ENCODE assay signal across 11 cellular contexts in genomic region chr1:211831558-211832323, GRCh38. TPM values are rescaled to one million over a fixed set of nuclear protein-coding genes. Genes with fewer than 3 reads are reported as not detected.
DNase-seq lines count a peak whose midpoint lies in the region; ATAC-seq, FAIRE-seq and TF ChIP-seq lines count a peak whose summit lies in the region.
"Had no signal": no experiment of that assay in that cellular context is flagged by ENCODE, and none has a peak within 500 bp of the region (broad histone marks: within the 10 kb centered on the region; RNA-seq: fewer than 3 reads in every experiment).

No MANE protein-coding gene starts in this region.

- in situ Hi-C loops in HepG2 (cut with HindIII; ENCODE audit: extremely low pct_ligation_motif_present, low pct_unique_long_range_greater_than_20kb) = loop anchor here (5.0 kb wide), 1 partner anchor 134 kb away; no protein-coding TSS in a partner anchor

- no peak for FAIRE-seq in HepG2 (lab: Jason Lieb, UNC)

- H3K9me3 ChIP-seq in neural progenitor cell (ENCODE audit: low read depth) = no peaks in the 10 kb centered on the region
- H3K9me3 ChIP-seq in HepG2 (ENCODE audit: low read length) = no peaks in the 10 kb centered on the region
- H3K9me3 ChIP-seq in thyroid gland = no peaks in the 10 kb centered on the region

- H3K4me3 Mint-ChIP-seq in activated CD4-positive, alpha-beta T cell treated with anti-CD3 and anti-CD28 coated beads for 36 hours = peak overlapping the region; percentile 77
- H3K4me3 Mint-ChIP-seq in activated CD8-positive, alpha-beta T cell treated with anti-CD3 and anti-CD28 coated beads, Interleukin-2, amount 10 ng/mL, durations not matched to agents 7 days and 5 days = peak overlapping the region; percentile 88
- H3K4me3 Mint-ChIP-seq in neural progenitor cell = peak overlapping the region; percentile 85

- H3K27ac ChIP-seq in neural progenitor cell = no peak overlapping the region
- H3K27ac ChIP-seq in RWPE1 = no peak overlapping the region
- no peak overlapping the region for H3K27ac ChIP-seq in HepG2 (ENCODE audit: extremely low read length, insufficient read depth, low read length)
- H3K27ac ChIP-seq in thyroid gland = no peak overlapping the region

- TF ChIP-seq CTCF in neural progenitor cell (IDR thresholded peaks at IDR 0.05) (no peak), RWPE1 (conservative IDR thresholded peaks at IDR 0.05; ENCODE audit: low read depth) (no peak), HepG2 (CRISPR knock-in tag; IDR thresholded peaks at IDR 0.05) (no peak), thyroid gland (IDR thresholded peaks at IDR 0.05) (no peak)

- no peaks in the 10 kb centered on the region for H3K27me3 Mint-ChIP-seq in activated CD4-positive, alpha-beta T cell treated with anti-CD3 and anti-CD28 coated beads for 36 hours
- H3K27me3 Mint-ChIP-seq in activated CD8-positive, alpha-beta T cell treated with anti-CD3 and anti-CD28 coated beads, Interleukin-2, amount 10 ng/mL, durations not matched to agents 7 days and 5 days (ENCODE audit: low read depth) = no peaks in the 10 kb centered on the region
- peaks cover 9% of the 10 kb centered on the region for H3K27me3 Mint-ChIP-seq in neural progenitor cell (ENCODE audit: insufficient read depth, low read depth)

- H4K20me1 ChIP-seq in neural progenitor cell (ENCODE audit: low read depth) (peaks cover 14% of the 10 kb centered on the region), HepG2 (ENCODE audit: insufficient read depth, low read length) (0 out of 2 replicates have a peak, but pooled peaks cover 6% of the 10 kb centered on the region)

- H3K36me3 Mint-ChIP-seq in activated CD4-positive, alpha-beta T cell treated with anti-CD3 and anti-CD28 coated beads for 36 hours (ENCODE audit: low read depth) = peaks cover 5% of the 10 kb centered on the region
- peaks cover 25% of the 10 kb centered on the region for H3K36me3 Mint-ChIP-seq in activated CD8-positive, alpha-beta T cell treated with anti-CD3 and anti-CD28 coated beads, Interleukin-2, amount 10 ng/mL, durations not matched to agents 7 days and 5 days (ENCODE audit: low read depth)
- H3K36me3 Mint-ChIP-seq in neural progenitor cell = no peaks in the 10 kb centered on the region

- POLR2A ChIA-PET in activated CD4-positive, alpha-beta T cell treated with anti-CD3 and anti-CD28 coated beads for 36 hours (lab: Charles Lee) = interaction anchor here (0.5 kb wide), 1 partner anchor 81 kb away, joined by 3 read pairs; no protein-coding TSS in a partner anchor
- POLR2A ChIA-PET in activated CD8-positive, alpha-beta T cell treated with anti-CD3 and anti-CD28 coated beads, Interleukin-2, amount 10 ng/mL, durations not matched to agents 7 days and 5 days (lab: Charles Lee) = interaction anchor here (0.6 kb wide), 1 partner anchor 133 kb away, joined by 3 read pairs; no protein-coding TSS in a partner anchor
- POLR2A ChIA-PET in RWPE1 (lab: Yijun Ruan, JAX; ENCODE audit: low non-redundant PET) (no interaction called here), HepG2 (lab: Yijun Ruan, JAX) (no interaction called here)

- no peak for TF ChIP-seq RAD21 in HepG2 (CRISPR knock-in tag; IDR thresholded peaks at IDR 0.05)

- H3K4me1 Mint-ChIP-seq in activated CD4-positive, alpha-beta T cell treated with anti-CD3 and anti-CD28 coated beads for 36 hours = peaks cover 57% of the 10 kb centered on the region
- peaks cover 70% of the 10 kb centered on the region for H3K4me1 Mint-ChIP-seq in activated CD8-positive, alpha-beta T cell treated with anti-CD3 and anti-CD28 coated beads, Interleukin-2, amount 10 ng/mL, durations not matched to agents 7 days and 5 days (ENCODE audit: low read depth)
- H3K4me1 Mint-ChIP-seq in neural progenitor cell = peaks cover 11% of the 10 kb centered on the region

- WGBS in HepG2 (ENCODE audit: low lambda C conversion rate) = 52% methylated on average over 4 of the region's 4 CpGs
- 88% methylated on average over 4 of the region's 4 CpGs for WGBS in thyroid gland, 2 donors

- H3K4me3 ChIP-seq in neural progenitor cell (no peak overlapping the region), HepG2 (replicated peaks in 1 of 3; ENCODE audit: insufficient read depth in 1 of 3, low read depth in 2 of 3, low read length in 3 of 3) (no peak overlapping the region), thyroid gland (replicated peaks in 1 of 3) (no peak overlapping the region)

- no peak for DNase-seq in activated CD4-positive, alpha-beta T cell treated with anti-CD3 and anti-CD28 coated beads for 36 hours
- DNase-seq in activated CD4-positive, alpha-beta T cell treated with anti-CD3 and anti-CD28 coated beads for 48 hours = no peak
- DNase-seq in NAMALWA (ENCODE audit: low spot score) (peak; percentile 16), neural progenitor cell (ENCODE audit: low spot score) (no peak), RWPE1 (ENCODE audit: low spot score) (no peak), HepG2 (ENCODE audit: low spot score) (no peak), thyroid gland (no peak)
- no peak for DNase-seq in activated CD8-positive, alpha-beta T cell treated with anti-CD3 and anti-CD28 coated beads, Interleukin-2, amount 10 ng/mL, durations not matched to agents 7 days and 5 days
- DNase-seq: islet precursor cell, PC-3 had no signal

- peaks cover 7% of the 10 kb centered on the region for H3K4me1 ChIP-seq in neural progenitor cell
- peaks cover 27% of the 10 kb centered on the region for H3K4me1 ChIP-seq in HepG2 (ENCODE audit: insufficient read depth, low read length)
- H3K4me1 ChIP-seq in thyroid gland = peaks cover 9 to 19% of the 10 kb centered on the region in 2 donors
- H3K4me1 ChIP-seq: parathyroid adenoma had no signal

- H3K36me3 ChIP-seq in neural progenitor cell = no peaks in the 10 kb centered on the region
- H3K36me3 ChIP-seq in HepG2 (replicated peaks in 1 of 2; ENCODE audit: control insufficient read depth in 1 of 2, insufficient read depth in 2 of 2, low read length in 2 of 2) = no peaks in the 10 kb centered on the region
- no peaks in the 10 kb centered on the region for H3K36me3 ChIP-seq in thyroid gland

- H3K79me2 ChIP-seq in neural progenitor cell (ENCODE audit: low read depth) (no peaks in the 10 kb centered on the region), HepG2 (ENCODE audit: insufficient read depth, low read length) (peaks cover 22% of the 10 kb centered on the region)
- H3K79me2 ChIP-seq: parathyroid adenoma had no signal

- CTCF ChIA-PET in activated CD4-positive, alpha-beta T cell treated with anti-CD3 and anti-CD28 coated beads for 36 hours (lab: Charles Lee) = interaction anchor here (0.8 to 0.9 kb wide), 2 partner anchors 80 to 134 kb away, joined by 3 to 4 read pairs; no protein-coding TSS in a partner anchor
- CTCF ChIA-PET in activated CD8-positive, alpha-beta T cell treated with anti-CD3 and anti-CD28 coated beads, Interleukin-2, amount 10 ng/mL, durations not matched to agents 7 days and 5 days (lab: Charles Lee) = interaction anchor here (1.0 to 3.4 kb wide), 2 partner anchors 151 to 203 kb away, joined by 5 to 14 read pairs; partner anchors contain the start of genes DTL and INTS7
- CTCF ChIA-PET in RWPE1 (lab: Yijun Ruan, JAX) = interaction anchor here (1.0 to 1.3 kb wide), 2 partner anchors 133 to 151 kb away, joined by 3 read pairs; no protein-coding TSS in a partner anchor
- CTCF ChIA-PET in HepG2 (lab: Yijun Ruan, JAX; ENCODE audit: low intra/inter-chr PET ratio, low total read pairs) = interaction anchor here (0.9 kb wide), 1 partner anchor 151 kb away, joined by 5 read pairs; no protein-coding TSS in a partner anchor

- no TSS peak for BruUV-seq in HepG2 (replicated peaks; lab: Mats Ljungman, UMichigan)

- H3K4me2 ChIP-seq in neural progenitor cell (no peak overlapping the region), HepG2 (ENCODE audit: low read depth, low read length) (no peak overlapping the region)

- peaks cover 3% of the 10 kb centered on the region for H3F3A ChIP-seq in neural progenitor cell (ENCODE audit: low read depth)

- H3K9me3 Mint-ChIP-seq in activated CD4-positive, alpha-beta T cell treated with anti-CD3 and anti-CD28 coated beads for 36 hours (ENCODE audit: low read depth) = no peaks in the 10 kb centered on the region
- no peaks in the 10 kb centered on the region for H3K9me3 Mint-ChIP-seq in activated CD8-positive, alpha-beta T cell treated with anti-CD3 and anti-CD28 coated beads, Interleukin-2, amount 10 ng/mL, durations not matched to agents 7 days and 5 days (ENCODE audit: insufficient read depth)
- no peaks in the 10 kb centered on the region for H3K9me3 Mint-ChIP-seq in neural progenitor cell

- H3K9ac ChIP-seq in neural progenitor cell (no peak overlapping the region), HepG2 (ENCODE audit: insufficient read depth, low read depth, low read length) (no peak overlapping the region)
- H3K9ac ChIP-seq: parathyroid adenoma had no signal

- ATAC-seq in activated CD4-positive, alpha-beta T cell treated with anti-CD3 and anti-CD28 coated beads for 36 hours = no peak
- no peak for ATAC-seq in activated CD8-positive, alpha-beta T cell treated with anti-CD3 and anti-CD28 coated beads, Interleukin-2, amount 10 ng/mL, durations not matched to agents 7 days and 5 days
- ATAC-seq in HepG2 = no peak

- H2AFZ ChIP-seq in neural progenitor cell (replicated peaks) (no peak overlapping the region), HepG2 (ENCODE audit: low read length) (no peak overlapping the region)

- TF ChIP-seq EP300 in HepG2 (IDR thresholded peaks at IDR 0.05; ENCODE audit: low read depth in 2 of 2, low read length in 2 of 2) = no peak
- no peak for TF ChIP-seq EP300 in HepG2 (CRISPR knock-in tag; IDR thresholded peaks at IDR 0.05; ENCODE audit: borderline replicate concordance)

- H3K27me3 ChIP-seq in neural progenitor cell (peaks cover 49% of the 10 kb centered on the region), HepG2 (ENCODE audit: control insufficient read depth in 1 of 2, insufficient read depth in 2 of 2, low read length in 2 of 2) (no peaks in the 10 kb centered on the region), thyroid gland (no peaks in the 10 kb centered on the region)

- TF ChIP-seq POLR2A in HepG2 (IDR thresholded peaks at IDR 0.05; ENCODE audit: insufficient read depth in 1 of 2, low read depth in 2 of 2, low read length in 2 of 2) (no peak), thyroid gland (IDR thresholded peaks at IDR 0.05) (no peak)

- H3K27ac Mint-ChIP-seq in activated CD4-positive, alpha-beta T cell treated with anti-CD3 and anti-CD28 coated beads for 36 hours = peak overlapping the region; percentile 40
- peak overlapping the region; percentile 61 for H3K27ac Mint-ChIP-seq in activated CD8-positive, alpha-beta T cell treated with anti-CD3 and anti-CD28 coated beads, Interleukin-2, amount 10 ng/mL, durations not matched to agents 7 days and 5 days
- H3K27ac Mint-ChIP-seq in neural progenitor cell = no peak overlapping the region

- intact Hi-C loops in activated CD4-positive, alpha-beta T cell treated with anti-CD3 and anti-CD28 coated beads for 36 hours (cut with DNase I, micrococcal nuclease) = loop anchor here (2.0 to 5.0 kb wide), 7 partner anchors 103 to 776 kb away; partner anchors contain the start of genes ATF3 (in 1 of the 2), DTL (in 1 of the 2), INTS7 (in 1 of the 2) and SLC30A1 (in 1 of the 2)
- intact Hi-C loops in HepG2 (cut with micrococcal nuclease; ENCODE audit: unreplicated experiment) = loop anchor here (1.0 to 10.0 kb wide), 2 partner anchors 53 to 113 kb away; no protein-coding TSS in a partner anchor
- intact Hi-C loops in thyroid gland (cut with DNase I) = loop anchor here (2.0 kb wide), 1 partner anchor 131 kb away; no protein-coding TSS in a partner anchor

RNA-seq across cellular contexts. Expression of gene LPGAT1, which starts 1.2 kb away (rescaled TPM):
- total RNA-seq in activated CD4-positive, alpha-beta T cell treated with anti-CD3 and anti-CD28 coated beads for 36 hours = 10 to 100 TPM; 21.7 to 24.9 TPM
- 10 to 100 TPM; 59.3 to 60.5 TPM for total RNA-seq in activated CD8-positive, alpha-beta T cell treated with anti-CD3 and anti-CD28 coated beads, Interleukin-2, amount 10 ng/mL, durations not matched to agents 7 days and 5 days
- total RNA-seq in neural progenitor cell (ENCODE audit: low replicate concordance) = 3.8 and 5.7 TPM in 2 replicates
- total RNA-seq in HepG2 (2016; rRNA removed; fragmentation: Illumina TruSeq; extraction: Trizol) = 48.3 and 51.0 TPM in 2 replicates
- 19.6 and 21.6 TPM in 2 replicates for total RNA-seq in HepG2 (2016; cell fraction: cytosol; rRNA removed; fragmentation: Illumina TruSeq; extraction: Trizol; ENCODE audit: low read depth)
- 47.1 and 49.5 TPM in 2 replicates for total RNA-seq in HepG2 (2016; cell fraction: insoluble cytoplasmic fraction; rRNA removed; fragmentation: Illumina TruSeq; extraction: Trizol)
- 45.9 and 50.5 TPM in 2 replicates for total RNA-seq in HepG2 (2016; cell fraction: membrane; rRNA removed; fragmentation: Illumina TruSeq; extraction: Trizol)
- 43.8 and 48.5 TPM in 2 replicates for total RNA-seq in HepG2 (2016; cell fraction: nucleus; rRNA removed; fragmentation: Illumina TruSeq; extraction: Trizol)
- polyA plus RNA-seq in HepG2 (2011; rRNA removed) = 11.7 and 12.1 TPM in 2 replicates
- polyA plus RNA-seq in HepG2 (2011; cell fraction: cytosol; rRNA removed) = 7.8 and 9.8 TPM in 2 replicates
- 6.5 and 10.8 TPM in 2 replicates for polyA plus RNA-seq in HepG2 (2011; cell fraction: nucleus; rRNA removed)
- polyA plus RNA-seq in HepG2 (2012) = 12.6 and 14.0 TPM in 2 replicates
- polyA plus RNA-seq in HepG2 (2016; cell fraction: cytosol; fragmentation: Illumina TruSeq; extraction: Trizol; ENCODE audit: low read depth) = 5.8 and 6.0 TPM in 2 replicates
- polyA plus RNA-seq in HepG2 (2016; cell fraction: insoluble cytoplasmic fraction; fragmentation: Illumina TruSeq; extraction: Trizol; ENCODE audit: low read depth) = 29.0 and 32.3 TPM in 2 replicates
- 17.2 and 17.5 TPM in 2 replicates for polyA plus RNA-seq in HepG2 (2016; cell fraction: membrane; fragmentation: Illumina TruSeq; extraction: Trizol; ENCODE audit: low read depth)
- polyA plus RNA-seq in HepG2 (2016; cell fraction: nucleus; fragmentation: Illumina TruSeq; extraction: Trizol; ENCODE audit: insufficient read depth, low read depth) = 35.8 and 40.8 TPM in 2 replicates
- 12.2 and 16.2 TPM in 2 replicates for polyA minus RNA-seq in HepG2 (2011; rRNA and poly(A)+ RNA removed; ENCODE audit: low replicate concordance)
- polyA minus RNA-seq in HepG2 (2011; cell fraction: cytosol; rRNA and poly(A)+ RNA removed) = 31.7 and 37.7 TPM in 2 replicates
- 32.2 and 34.1 TPM in 2 replicates for polyA minus RNA-seq in HepG2 (2011; cell fraction: nucleus; rRNA and poly(A)+ RNA removed)
- total RNA-seq in thyroid gland = 100 to 1,000 TPM; 168 to 308 (median 203) TPM

Comparison
In these comparisons a context has a peak if more than half of its experiments do, and no peak if none do; other contexts are left out.
1. POLR2A ChIA-PET loops: an anchor here in activated CD4-positive, alpha-beta T cell treated with anti-CD3 and anti-CD28 coated beads for 36 hours (0.5 kb wide) and activated CD8-positive, alpha-beta T cell treated with anti-CD3 and anti-CD28 coated beads, Interleukin-2, amount 10 ng/mL, durations not matched to agents 7 days and 5 days (0.6 kb wide); none called in RWPE1 and HepG2.